ENCODE assay signal across 9 cellular contexts in genomic region chr1:168470821-168471473, GRCh38.
A peak's percentile ranks its signal among the peaks of the same experiment; 100 is the strongest.
DNase-seq lines count a peak whose midpoint lies in the region; ATAC-seq and TF ChIP-seq lines count a peak whose summit lies in the region.
"Had no signal": no experiment of that assay in that cellular context is flagged by ENCODE, and none has a peak within 500 bp of the region (broad histone marks: within the 10 kb centered on the region; RNA-seq: fewer than 3 reads in every experiment).

No MANE protein-coding gene starts in this region.

- no peak overlapping the region for H3K9ac ChIP-seq in HUES48 (ENCODE audit: low read depth, low read length)

- H3K4me3 ChIP-seq in BE2C (ENCODE audit: low read depth, low read length) (no peak overlapping the region), HUES48 (ENCODE audit: low read depth, low read length) (no peak overlapping the region)

- DNase-seq in BE2C (peak; percentile 13), amniotic epithelial cell (ENCODE audit: low read depth) (peak; percentile 97), left kidney (ENCODE audit: low read depth, low spot score) (peak; percentile 81), left colon (no peak)
- no peak for DNase-seq in stimulated activated naive B cell treated with anti-CD40 and anti-IgM and Interleukin-4, amounts not matched to agents 10 μg/mL and 1 μg/mL and 100 μg/mL, for 72 hours
- DNase-seq: NCI-H524 treated with DMSO at 0.1 percent for 48 hours had no signal

- H3K4me3 Mint-ChIP-seq in stimulated activated naive B cell treated with anti-CD40 and anti-IgM and Interleukin-4, amounts not matched to agents 10 μg/mL and 1 μg/mL and 100 μg/mL, for 72 hours, result no peak overlapping the region

- H3K4me1 ChIP-seq in BE2C (peaks cover 26% of the 10 kb centered on the region), HUES48 (ENCODE audit: control insufficient read depth, insufficient read depth, low read length) (peaks cover 17% of the 10 kb centered on the region)

- no peak for ATAC-seq in stimulated activated naive B cell treated with anti-CD40 and anti-IgM and Interleukin-4, amounts not matched to agents 10 μg/mL and 1 μg/mL and 100 μg/mL, for 72 hours (replicated peaks)
- ATAC-seq in left colon (no peak), GM18868 (IDR thresholded peaks at IDR 0.05; ENCODE audit: unreplicated experiment) (no peak), GM19397 (IDR thresholded peaks at IDR 0.05; ENCODE audit: unreplicated experiment) (no peak)

- H3K36me3 ChIP-seq in BE2C (no peaks in the 10 kb centered on the region), HUES48 (ENCODE audit: control insufficient read depth, insufficient read depth, low read length) (no peaks in the 10 kb centered on the region)

- peaks cover 18 to 23% of the 10 kb centered on the region in 2 donors for H3K4me1 Mint-ChIP-seq in stimulated activated naive B cell treated with anti-CD40 and anti-IgM and Interleukin-4, amounts not matched to agents 10 μg/mL and 1 μg/mL and 100 μg/mL, for 72 hours

- no peaks in the 10 kb centered on the region for H3K27me3 Mint-ChIP-seq in stimulated activated naive B cell treated with anti-CD40 and anti-IgM and Interleukin-4, amounts not matched to agents 10 μg/mL and 1 μg/mL and 100 μg/mL, for 72 hours

- no peaks in the 10 kb centered on the region for H3K36me3 Mint-ChIP-seq in stimulated activated naive B cell treated with anti-CD40 and anti-IgM and Interleukin-4, amounts not matched to agents 10 μg/mL and 1 μg/mL and 100 μg/mL, for 72 hours

- intact Hi-C loops in left colon (cut with DNase I, micrococcal nuclease), result no loop called here

- no peak for TF ChIP-seq CTCF in BE2C (IDR thresholded peaks at IDR 0.05; ENCODE audit: low read depth, low read length)

- H3K27me3 ChIP-seq in BE2C (no peaks in the 10 kb centered on the region), HUES48 (ENCODE audit: control insufficient read depth, insufficient read depth, low read length) (no peaks in the 10 kb centered on the region)

- H3K9me3 ChIP-seq in BE2C (no peaks in the 10 kb centered on the region), HUES48 (ENCODE audit: control insufficient read depth, insufficient read depth, low read length) (peaks cover 8% of the 10 kb centered on the region)

- H3K27ac Mint-ChIP-seq in stimulated activated naive B cell treated with anti-CD40 and anti-IgM and Interleukin-4, amounts not matched to agents 10 μg/mL and 1 μg/mL and 100 μg/mL, for 72 hours, result no peak overlapping the region

- H3K27ac ChIP-seq in HUES48 (ENCODE audit: low read depth, low read length), result peak overlapping the region; percentile 21

- H3K9me3 Mint-ChIP-seq in stimulated activated naive B cell treated with anti-CD40 and anti-IgM and Interleukin-4, amounts not matched to agents 10 μg/mL and 1 μg/mL and 100 μg/mL, for 72 hours, result peaks cover 4 to 6% of the 10 kb centered on the region in 2 donors

Comparison
In these comparisons a context has a peak if more than half of its experiments do, and no peak if none do; other contexts are left out.
1. DNase-seq: peak in BE2C (single experiment), amniotic epithelial cell (single experiment) and left kidney (single experiment); none in stimulated activated naive B cell treated with anti-CD40 and anti-IgM and Interleukin-4, amounts not matched to agents 10 μg/mL and 1 μg/mL and 100 μg/mL, for 72 hours (single experiment) and left colon (0 of 2).